ENCODE assay signal across 15 cellular contexts in genomic region chrX:19857131-19857530, GRCh38. TPM values are rescaled to one million over a fixed set of nuclear protein-coding genes. Genes with fewer than 3 reads are reported as not detected.
A peak's percentile ranks its signal among the peaks of the same experiment; 100 is the strongest.
DNase-seq lines count a peak whose midpoint lies in the region; ATAC-seq, FAIRE-seq and TF ChIP-seq lines count a peak whose summit lies in the region.
"Had no signal": no experiment of that assay in that cellular context is flagged by ENCODE, and none has a peak within 500 bp of the region (broad histone marks: within the 10 kb centered on the region; RNA-seq: fewer than 3 reads in every experiment).

No MANE protein-coding gene starts in this region.

- H3K4me3 Mint-ChIP-seq in CD4-positive, alpha-beta memory T cell, result peak overlapping the region in 5 of 8 donors; percentile 9 to 53 (median 42)
- no peak overlapping the region for H3K4me3 Mint-ChIP-seq in T-helper 17 cell
- peak overlapping the region in 5 of 10 donors; percentile 2 to 72 (median 31) for H3K4me3 Mint-ChIP-seq in naive thymus-derived CD8-positive, alpha-beta T cell

- H3K4me3 ChIP-seq in CD4-positive, alpha-beta memory T cell (ENCODE audit: low read length in 2 of 2), result no peak overlapping the region

- ATAC-seq in T-helper 17 cell (no peak), HG02759 (IDR thresholded peaks at IDR 0.05; ENCODE audit: unreplicated experiment) (no peak)
- peak in 1 of 2 donors; percentile 35 for ATAC-seq in naive thymus-derived CD8-positive, alpha-beta T cell
- ATAC-seq: esophagus mucosa had no signal

- no peaks in the 10 kb centered on the region for H3K27me3 ChIP-seq in CD4-positive, alpha-beta memory T cell (ENCODE audit: insufficient read depth, low read length)

- peaks cover 20% of the 10 kb centered on the region for H3K4me1 ChIP-seq in CD4-positive, alpha-beta memory T cell (ENCODE audit: insufficient read depth, low read length)

- peaks cover 23 to 37% (median 24%) of the 10 kb centered on the region in 4 donors for H3K4me1 Mint-ChIP-seq in CD4-positive, alpha-beta memory T cell
- peaks cover 19% of the 10 kb centered on the region for H3K4me1 Mint-ChIP-seq in T-helper 17 cell
- peaks cover 14 to 59% (median 28%) of the 10 kb centered on the region in 4 donors for H3K4me1 Mint-ChIP-seq in naive thymus-derived CD8-positive, alpha-beta T cell

- H3K36me3 ChIP-seq in CD4-positive, alpha-beta memory T cell (ENCODE audit: insufficient read depth, low read length), result no peaks in the 10 kb centered on the region

- H3K27ac ChIP-seq in CD4-positive, alpha-beta memory T cell (ENCODE audit: low read depth, low read length), result no peak overlapping the region

- no peak for DNase-seq in CD4-positive, alpha-beta memory T cell
- DNase-seq in GM12891 (ENCODE audit: insufficient read length, low spot score), result no peak
- no peak for DNase-seq in T-helper 17 cell
- DNase-seq in naive thymus-derived CD8-positive, alpha-beta T cell, result no peak
- DNase-seq in GM19240 (ENCODE audit: insufficient read length, low spot score), result no peak
- DNase-seq in D721Med (ENCODE audit: insufficient read length, low spot score), result no peak
- DNase-seq: activated CD4-positive, CD25-positive, alpha-beta regulatory T cell treated with anti-CD3 and anti-CD28 coated beads, Interleukin-2, amount 50 U/mL, for 72 hours; islet precursor cell; mesendoderm; NCI-H1694 treated with DMSO at 0.1 percent for 48 hours; NCI-H526 treated with DMSO at 0.1 percent for 48 hours; occipital lobe had no signal

- POLR2A ChIA-PET in CD4-positive, alpha-beta memory T cell (lab: Charles Lee; ENCODE audit: partially characterized antibody), result interaction anchor here (0.7 to 3.0 kb wide), 7 partner anchors 14 to 110 kb away, joined by 3 to 24 read pairs (median 5); no protein-coding TSS in a partner anchor
- POLR2A ChIA-PET in naive thymus-derived CD8-positive, alpha-beta T cell (lab: Charles Lee), result no interaction called here

- FAIRE-seq in GM12891 (lab: Jason Lieb, UNC) (peak; percentile 33), D721Med (lab: Jason Lieb, UNC) (no peak)

- H3K27me3 Mint-ChIP-seq in CD4-positive, alpha-beta memory T cell, result no peaks in the 10 kb centered on the region
- H3K27me3 Mint-ChIP-seq in T-helper 17 cell, result no peaks in the 10 kb centered on the region
- no peaks in the 10 kb centered on the region for H3K27me3 Mint-ChIP-seq in naive thymus-derived CD8-positive, alpha-beta T cell

- no peaks in the 10 kb centered on the region for H3K9me3 Mint-ChIP-seq in CD4-positive, alpha-beta memory T cell
- peaks cover 0 to 3% (median 0%) of the 10 kb centered on the region in 9 donors for H3K9me3 Mint-ChIP-seq in naive thymus-derived CD8-positive, alpha-beta T cell
- H3K9me3 Mint-ChIP-seq: CD14-positive monocyte had no signal

- no peak for TF ChIP-seq CTCF in D721Med (IDR thresholded peaks at IDR 0.05; ENCODE audit: insufficient read depth, missing control alignments)

- intact Hi-C loops in CD4-positive, alpha-beta memory T cell (cut with micrococcal nuclease), result no loop called here

- CTCF ChIA-PET in CD4-positive, alpha-beta memory T cell (lab: Charles Lee; ENCODE audit: partially characterized antibody), result interaction anchor here (0.8 to 2.6 kb wide), 5 partner anchors 17 to 118 kb away, joined by 3 to 10 read pairs (median 3); no protein-coding TSS in a partner anchor

- no peak for TF ChIP-seq POLR2A in GM12891 (IDR thresholded peaks at IDR 0.05; ENCODE audit: low read depth, low read length)

- H3K36me3 Mint-ChIP-seq in CD4-positive, alpha-beta memory T cell, result peaks cover 0 to 6% of the 10 kb centered on the region in 2 donors
- peaks cover 2% of the 10 kb centered on the region for H3K36me3 Mint-ChIP-seq in T-helper 17 cell (ENCODE audit: low read depth)
- peaks cover 2 to 5% (median 3%) of the 10 kb centered on the region in 3 donors for H3K36me3 Mint-ChIP-seq in naive thymus-derived CD8-positive, alpha-beta T cell

- no peaks in the 10 kb centered on the region for H3K9me3 ChIP-seq in CD4-positive, alpha-beta memory T cell (ENCODE audit: control insufficient read depth in 1 of 2, low read length in 2 of 2)
- no peaks in the 10 kb centered on the region for H3K9me3 ChIP-seq in T-helper 17 cell (ENCODE audit: control insufficient read depth, low read length, poor library complexity, severe bottlenecking)

- H3K27ac Mint-ChIP-seq in CD4-positive, alpha-beta memory T cell, result peak overlapping the region in 2 of 7 donors; percentile 67 to 73
- H3K27ac Mint-ChIP-seq in T-helper 17 cell, result peak overlapping the region; percentile 87
- H3K27ac Mint-ChIP-seq in naive thymus-derived CD8-positive, alpha-beta T cell, result peak overlapping the region in 7 of 10 donors; percentile 4 to 90 (median 58)

TF ChIP-seq in GM12891, 5 proteins besides CTCF, POLR2A, EP300 and RAD21:
- TF ChIP-seq TAF1 (IDR thresholded peaks at IDR 0.05; ENCODE audit: low read depth, low read length) (no peak), POU2F2 (IDR thresholded peaks at IDR 0.05; ENCODE audit: low read depth, low read length) (no peak)

RNA-seq across cellular contexts. Expression of gene SH3KBP1, which starts 30.3 kb away (rescaled TPM):
- 100 to 1,000 TPM; 121 to 144 TPM for total RNA-seq in CD4-positive, alpha-beta memory T cell
- polyA plus RNA-seq in CD4-positive, alpha-beta memory T cell, result 100 to 1,000 TPM; 117 to 191 TPM
- polyA plus RNA-seq in GM12891 (2012; ENCODE audit: low read depth, missing spikeins), result 103 TPM
- total RNA-seq in T-helper 17 cell, result 100 to 1,000 TPM; 117 to 123 TPM
- total RNA-seq in naive thymus-derived CD8-positive, alpha-beta T cell, result 100 to 1,000 TPM; 102 to 104 TPM
- polyA plus RNA-seq in naive thymus-derived CD8-positive, alpha-beta T cell, result 100 to 1,000 TPM; 121 to 137 (median 132) TPM
